15 cellular contexts compared by ENCODE assay signal in the genomic region with DNA sequence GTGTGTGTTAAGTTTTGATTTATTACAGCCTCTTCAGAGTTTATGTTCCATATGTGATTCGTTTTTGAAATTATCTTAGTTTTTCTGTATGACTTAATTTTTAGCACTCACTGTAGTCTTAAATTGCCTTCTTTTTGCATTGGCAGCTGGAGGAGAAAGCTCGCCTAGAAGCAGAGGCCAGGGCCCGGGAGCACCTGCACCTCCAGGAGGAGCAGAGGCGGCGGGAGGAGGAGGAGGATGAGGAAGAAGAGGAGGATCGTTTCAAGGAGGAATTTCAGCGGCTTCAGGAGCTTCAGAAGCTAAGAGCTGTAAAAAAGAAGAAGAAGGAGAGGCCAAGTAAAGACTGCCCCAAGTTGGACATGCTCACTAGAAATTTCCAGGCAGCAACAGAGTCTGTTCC. TPM values are rescaled to one million over a fixed set of nuclear protein-coding genes. Genes with fewer than 3 reads are reported as not detected.
DNase-seq lines count a peak whose midpoint lies in the region; ATAC-seq and TF ChIP-seq lines count a peak whose summit lies in the region.
"Had no signal": no experiment of that assay in that cellular context is flagged by ENCODE, and none has a peak within 500 bp of the region (broad histone marks: within the 10 kb centered on the region; RNA-seq: fewer than 3 reads in every experiment).

No MANE protein-coding gene starts in this region.

- no peak overlapping the region for H3K4me3 Mint-ChIP-seq in activated CD8-positive, alpha-beta T cell treated with anti-CD3 and anti-CD28 coated beads for 36 hours
- H3K4me3 Mint-ChIP-seq in activated CD8-positive, alpha-beta T cell treated with anti-CD3 and anti-CD28 coated beads, Interleukin-2, amount 10 ng/mL, durations not matched to agents 7 days and 5 days = no peak overlapping the region
- H3K4me3 Mint-ChIP-seq in CD4-positive, alpha-beta memory T cell = no peak overlapping the region
- no peak overlapping the region for H3K4me3 Mint-ChIP-seq in activated B cell treated with CpG ODN at 0.5 μM for 24 hours
- H3K4me3 Mint-ChIP-seq in memory B cell = no peak overlapping the region

- no peak for DNase-seq in activated CD8-positive, alpha-beta T cell treated with anti-CD3 and anti-CD28 coated beads for 36 hours
- no peak for DNase-seq in activated CD8-positive, alpha-beta T cell treated with anti-CD3 and anti-CD28 coated beads, Interleukin-2, amount 10 ng/mL, durations not matched to agents 7 days and 5 days
- DNase-seq in CD4-positive, alpha-beta memory T cell = no peak
- no peak for DNase-seq in activated B cell treated with CpG ODN at 0.5 μM for 24 hours
- no peak for DNase-seq in memory B cell (ENCODE audit: low spot score in 2 of 2)
- DNase-seq in NCI-H345 (lab: John Stamatoyannopoulos, UW) = no peak
- DNase-seq in Right ventricle myocardium inferior (ENCODE audit: missing footprints) = no peak
- no peak for DNase-seq in HAP-1 (ENCODE audit: low spot score in 2 of 2)
- DNase-seq: EL, KG1, NCI-H1436, NCI-H2029, NCI-H2171 treated with DMSO at 0.1 percent for 48 hours, NCI-H748 treated with DMSO at 0.1 percent for 48 hours had no signal

- no peak for ATAC-seq in activated CD8-positive, alpha-beta T cell treated with anti-CD3 and anti-CD28 coated beads for 36 hours
- no peak for ATAC-seq in activated CD8-positive, alpha-beta T cell treated with anti-CD3 and anti-CD28 coated beads, Interleukin-2, amount 10 ng/mL, durations not matched to agents 7 days and 5 days
- ATAC-seq in activated B cell treated with CpG ODN at 0.5 μM for 24 hours (ENCODE audit: low read depth) (no peak), memory B cell (ENCODE audit: low read depth) (no peak), Right ventricle myocardium inferior (no peak)
- ATAC-seq: HepG2 had no signal

- H3K27me3 ChIP-seq in CD4-positive, alpha-beta memory T cell (ENCODE audit: insufficient read depth, low read length) = no peaks in the 10 kb centered on the region
- no peaks in the 10 kb centered on the region for H3K27me3 ChIP-seq in HAP-1 (ENCODE audit: low read depth)

- no peak for TF ChIP-seq CTCF in activated CD8-positive, alpha-beta T cell treated with anti-CD3 and anti-CD28 coated beads for 36 hours (IDR thresholded peaks at IDR 0.05)
- no peak for TF ChIP-seq CTCF in activated B cell treated with CpG ODN at 0.5 μM for 24 hours (IDR thresholded peaks at IDR 0.05)

- H3K27ac ChIP-seq in CD4-positive, alpha-beta memory T cell (ENCODE audit: low read depth, low read length) = no peak overlapping the region

- CTCF ChIA-PET in activated CD8-positive, alpha-beta T cell treated with anti-CD3 and anti-CD28 coated beads for 36 hours (lab: Charles Lee) = no interaction called here
- CTCF ChIA-PET in activated CD8-positive, alpha-beta T cell treated with anti-CD3 and anti-CD28 coated beads, Interleukin-2, amount 10 ng/mL, durations not matched to agents 7 days and 5 days (lab: Charles Lee) = no interaction called here
- CTCF ChIA-PET in CD4-positive, alpha-beta memory T cell (lab: Charles Lee; ENCODE audit: partially characterized antibody) = no interaction called here
- CTCF ChIA-PET in activated B cell treated with CpG ODN at 0.5 μM for 24 hours (lab: Charles Lee) = no interaction called here

- peaks cover 68% of the 10 kb centered on the region for H3K36me3 ChIP-seq in CD4-positive, alpha-beta memory T cell (ENCODE audit: insufficient read depth, low read length)
- peaks cover 84% of the 10 kb centered on the region for H3K36me3 ChIP-seq in HAP-1 (replicated peaks)

- H3K4me1 Mint-ChIP-seq in activated CD8-positive, alpha-beta T cell treated with anti-CD3 and anti-CD28 coated beads for 36 hours (ENCODE audit: low read depth) = peaks cover 8% of the 10 kb centered on the region
- H3K4me1 Mint-ChIP-seq in activated CD8-positive, alpha-beta T cell treated with anti-CD3 and anti-CD28 coated beads, Interleukin-2, amount 10 ng/mL, durations not matched to agents 7 days and 5 days (ENCODE audit: low read depth) = no peaks in the 10 kb centered on the region
- H3K4me1 Mint-ChIP-seq in CD4-positive, alpha-beta memory T cell = no peaks in the 10 kb centered on the region
- H3K4me1 Mint-ChIP-seq in activated B cell treated with CpG ODN at 0.5 μM for 24 hours = peaks cover 46% of the 10 kb centered on the region
- peaks cover 33% of the 10 kb centered on the region for H3K4me1 Mint-ChIP-seq in memory B cell

- POLR2A ChIA-PET in activated CD8-positive, alpha-beta T cell treated with anti-CD3 and anti-CD28 coated beads for 36 hours (lab: Charles Lee) = no interaction called here
- POLR2A ChIA-PET in activated CD8-positive, alpha-beta T cell treated with anti-CD3 and anti-CD28 coated beads, Interleukin-2, amount 10 ng/mL, durations not matched to agents 7 days and 5 days (lab: Charles Lee) = no interaction called here
- POLR2A ChIA-PET in CD4-positive, alpha-beta memory T cell (lab: Charles Lee; ENCODE audit: partially characterized antibody) = no interaction called here
- POLR2A ChIA-PET in activated B cell treated with CpG ODN at 0.5 μM for 24 hours (lab: Charles Lee) = no interaction called here

- H3K36me3 Mint-ChIP-seq in activated CD8-positive, alpha-beta T cell treated with anti-CD3 and anti-CD28 coated beads for 36 hours (ENCODE audit: low read depth) = peaks cover 39% of the 10 kb centered on the region
- H3K36me3 Mint-ChIP-seq in activated CD8-positive, alpha-beta T cell treated with anti-CD3 and anti-CD28 coated beads, Interleukin-2, amount 10 ng/mL, durations not matched to agents 7 days and 5 days (ENCODE audit: low read depth) = peaks cover 56% of the 10 kb centered on the region
- H3K36me3 Mint-ChIP-seq in CD4-positive, alpha-beta memory T cell = peaks cover 53 to 72% of the 10 kb centered on the region in 2 donors
- H3K36me3 Mint-ChIP-seq in activated B cell treated with CpG ODN at 0.5 μM for 24 hours (ENCODE audit: low read depth) = peaks cover 81% of the 10 kb centered on the region
- peaks cover 36% of the 10 kb centered on the region for H3K36me3 Mint-ChIP-seq in memory B cell

- H3K4me1 ChIP-seq in CD4-positive, alpha-beta memory T cell (ENCODE audit: insufficient read depth, low read length) = no peaks in the 10 kb centered on the region
- H3K4me1 ChIP-seq in HAP-1 = no peaks in the 10 kb centered on the region

- H3K4me3 ChIP-seq in CD4-positive, alpha-beta memory T cell (ENCODE audit: low read length in 2 of 2) = no peak overlapping the region
- no peak overlapping the region for H3K4me3 ChIP-seq in HAP-1

- peak overlapping the region; percentile 21 for H3K27ac Mint-ChIP-seq in activated CD8-positive, alpha-beta T cell treated with anti-CD3 and anti-CD28 coated beads for 36 hours
- no peak overlapping the region for H3K27ac Mint-ChIP-seq in activated CD8-positive, alpha-beta T cell treated with anti-CD3 and anti-CD28 coated beads, Interleukin-2, amount 10 ng/mL, durations not matched to agents 7 days and 5 days
- H3K27ac Mint-ChIP-seq in CD4-positive, alpha-beta memory T cell = peak overlapping the region in 4 of 7 donors; percentile 5 to 61 (median 38)
- peak overlapping the region; percentile 44 for H3K27ac Mint-ChIP-seq in activated B cell treated with CpG ODN at 0.5 μM for 24 hours
- peak overlapping the region; percentile 79 for H3K27ac Mint-ChIP-seq in memory B cell

- H3K9me3 Mint-ChIP-seq in activated CD8-positive, alpha-beta T cell treated with anti-CD3 and anti-CD28 coated beads for 36 hours = no peaks in the 10 kb centered on the region
- H3K9me3 Mint-ChIP-seq in activated CD8-positive, alpha-beta T cell treated with anti-CD3 and anti-CD28 coated beads, Interleukin-2, amount 10 ng/mL, durations not matched to agents 7 days and 5 days (ENCODE audit: insufficient read depth) = no peaks in the 10 kb centered on the region
- peaks cover 0 to 3% (median 0%) of the 10 kb centered on the region in 8 donors for H3K9me3 Mint-ChIP-seq in CD4-positive, alpha-beta memory T cell
- no peaks in the 10 kb centered on the region for H3K9me3 Mint-ChIP-seq in activated B cell treated with CpG ODN at 0.5 μM for 24 hours
- no peaks in the 10 kb centered on the region for H3K9me3 Mint-ChIP-seq in memory B cell

- in situ Hi-C loops in HAP-1 (cut with MboI; ENCODE audit: low sequenced_read_pairs) = no loop called here

- H3K9me3 ChIP-seq in CD4-positive, alpha-beta memory T cell (ENCODE audit: control insufficient read depth in 1 of 2, low read length in 2 of 2) = no peaks in the 10 kb centered on the region
- no peaks in the 10 kb centered on the region for H3K9me3 ChIP-seq in HAP-1

- intact Hi-C loops in activated CD8-positive, alpha-beta T cell treated with anti-CD3 and anti-CD28 coated beads for 36 hours (cut with micrococcal nuclease) = no loop called here
- intact Hi-C loops in CD4-positive, alpha-beta memory T cell (cut with micrococcal nuclease) = no loop called here
- intact Hi-C loops in activated B cell treated with CpG ODN at 0.5 μM for 24 hours (cut with micrococcal nuclease) = no loop called here
- intact Hi-C loops in Right ventricle myocardium inferior (cut with DNase I) = no loop called here

- no peaks in the 10 kb centered on the region for H3K27me3 Mint-ChIP-seq in activated CD8-positive, alpha-beta T cell treated with anti-CD3 and anti-CD28 coated beads for 36 hours
- H3K27me3 Mint-ChIP-seq in activated CD8-positive, alpha-beta T cell treated with anti-CD3 and anti-CD28 coated beads, Interleukin-2, amount 10 ng/mL, durations not matched to agents 7 days and 5 days (ENCODE audit: low read depth) = no peaks in the 10 kb centered on the region
- H3K27me3 Mint-ChIP-seq in CD4-positive, alpha-beta memory T cell = no peaks in the 10 kb centered on the region
- H3K27me3 Mint-ChIP-seq in activated B cell treated with CpG ODN at 0.5 μM for 24 hours (no peaks in the 10 kb centered on the region), memory B cell (no peaks in the 10 kb centered on the region)

RNA-seq across cellular contexts. Expression of a gene that starts 56.6 kb away (rescaled TPM):
- 10 to 100 TPM; 46.1 to 48.1 TPM for total RNA-seq in activated CD8-positive, alpha-beta T cell treated with anti-CD3 and anti-CD28 coated beads for 36 hours
- total RNA-seq in activated CD8-positive, alpha-beta T cell treated with anti-CD3 and anti-CD28 coated beads, Interleukin-2, amount 10 ng/mL, durations not matched to agents 7 days and 5 days = 10 to 100 TPM; 42.3 to 44.3 TPM
- total RNA-seq in CD4-positive, alpha-beta memory T cell = 10 to 100 TPM; 50.0 to 50.5 TPM
- 10 to 100 TPM; 45.8 to 48.5 TPM for polyA plus RNA-seq in CD4-positive, alpha-beta memory T cell
- total RNA-seq in activated B cell treated with CpG ODN at 0.5 μM for 24 hours (79.1 and 83.2 TPM in 2 replicates), Right ventricle myocardium inferior (29.6 TPM)
